8 cellular contexts compared by ENCODE assay signal in genomic region chr7:7157177-7157886, GRCh38. TPM values are rescaled to one million over a fixed set of nuclear protein-coding genes. Genes with fewer than 3 reads are reported as not detected.
A peak's percentile ranks its signal among the peaks of the same experiment; 100 is the strongest.
DNase-seq lines count a peak whose midpoint lies in the region; ATAC-seq and TF ChIP-seq lines count a peak whose summit lies in the region.

No MANE protein-coding gene starts in this region.

- POLR2A ChIA-PET in SK-N-SH (lab: Yijun Ruan, JAX), result no interaction called here

- H3F3A ChIP-seq in SK-N-SH (replicated peaks; ENCODE audit: insufficient read depth), result no peaks in the 10 kb centered on the region
- H3F3A ChIP-seq in SU-DHL-6 (ENCODE audit: insufficient read depth), result peaks cover 17% of the 10 kb centered on the region; the same call in 1 of the 2 replicates

- peaks cover 18% of the 10 kb centered on the region for H3K9me3 Mint-ChIP-seq in activated naive CD8-positive, alpha-beta T cell treated with anti-CD3 and anti-CD28 coated beads, Interleukin-2, amount 50 U/mL, for 24 hours

- DNase-seq in SK-N-SH, result no peak
- peak; percentile 44 for DNase-seq in activated naive CD8-positive, alpha-beta T cell treated with anti-CD3 and anti-CD28 coated beads, Interleukin-2, amount 50 U/mL, for 24 hours
- peak; percentile 56 for DNase-seq in pons (ENCODE audit: low spot score)
- no peak for DNase-seq in NCI-H1105 (lab: John Stamatoyannopoulos, UW)
- DNase-seq in NK-92 (lab: John Stamatoyannopoulos, UW; ENCODE audit: unreplicated experiment), result no peak

- ATAC-seq in SK-N-SH treated with all-trans-retinoic acid at 6 μM for 48 hours (no peak; the same call in 2 of the 3 replicates), HG03103 (IDR thresholded peaks at IDR 0.05; ENCODE audit: low read depth, unreplicated experiment) (peak; percentile 69)
- peak; percentile 93 for ATAC-seq in activated naive CD8-positive, alpha-beta T cell treated with anti-CD3 and anti-CD28 coated beads, Interleukin-2, amount 50 U/mL, for 24 hours

- H3K9ac ChIP-seq in SK-N-SH (peak overlapping the region; percentile 19; the same call in 1 of the 2 replicates), SU-DHL-6 (ENCODE audit: low read length) (peak overlapping the region; percentile 50)

- H3K27ac ChIP-seq in SK-N-SH (ENCODE audit: low read depth in 2 of 2, low read length in 1 of 2) (peak overlapping the region in 1 of 2 experiments; percentile 24; a peak in 2 of 4 replicates), SU-DHL-6 (ENCODE audit: low read depth, low read length) (peak overlapping the region; percentile 85)

- CTCF ChIA-PET in SK-N-SH (lab: Yijun Ruan, JAX), result no interaction called here

- TF ChIP-seq EP300 in SK-N-SH (IDR thresholded peaks at IDR 0.05; ENCODE audit: borderline replicate concordance in 1 of 2, low read depth in 1 of 2, low read length in 1 of 2), result no peak

- H2AFZ ChIP-seq in SK-N-SH (ENCODE audit: low read depth) (peak overlapping the region; percentile 37), SU-DHL-6 (ENCODE audit: low read depth, low read length, severe bottlenecking) (peak overlapping the region; percentile 31)

- H3K4me3 ChIP-seq in SK-N-SH (ENCODE audit: low read depth in 2 of 2, low read length in 1 of 2), result peak overlapping the region in 1 of 2 experiments; percentile 26; a peak in 1 of 4 replicates
- peak overlapping the region; percentile 53 for H3K4me3 ChIP-seq in SU-DHL-6 (ENCODE audit: insufficient read depth, low read length, poor library complexity, severe bottlenecking)

- H3K27me3 Mint-ChIP-seq in activated naive CD8-positive, alpha-beta T cell treated with anti-CD3 and anti-CD28 coated beads, Interleukin-2, amount 50 U/mL, for 24 hours, result no peaks in the 10 kb centered on the region

- H3K27ac Mint-ChIP-seq in activated naive CD8-positive, alpha-beta T cell treated with anti-CD3 and anti-CD28 coated beads, Interleukin-2, amount 50 U/mL, for 24 hours, result peak overlapping the region; percentile 87

- no peak for TF ChIP-seq CTCF in SK-N-SH (IDR thresholded peaks at IDR 0.05)
- no peak for TF ChIP-seq CTCF in SU-DHL-6 (IDR thresholded peaks at IDR 0.05; ENCODE audit: insufficient read depth, low read length, poor library complexity, severe bottlenecking)

- H3K36me3 ChIP-seq in SK-N-SH (replicated peaks in 1 of 2; ENCODE audit: control insufficient read depth in 1 of 2, insufficient read depth in 2 of 2, low read length in 1 of 2) (no peaks in the 10 kb centered on the region), SU-DHL-6 (ENCODE audit: low read length) (peaks cover 14% of the 10 kb centered on the region; the same call in 1 of the 2 replicates)

- H3K4me1 ChIP-seq in SK-N-SH (ENCODE audit: control insufficient read depth in 1 of 2, insufficient read depth in 2 of 2, low read depth in 1 of 2, low read length in 1 of 2), result no peaks in the 10 kb centered on the region

- no peaks in the 10 kb centered on the region for H3K79me2 ChIP-seq in SK-N-SH (ENCODE audit: insufficient read depth)
- H3K79me2 ChIP-seq in SU-DHL-6 (ENCODE audit: insufficient read depth, low read length), result peaks cover 27% of the 10 kb centered on the region

- H3K9me2 ChIP-seq in SK-N-SH (no peaks in the 10 kb centered on the region), SU-DHL-6 (replicated peaks; ENCODE audit: insufficient read depth, low read length) (no peaks in the 10 kb centered on the region)

- H4K20me1 ChIP-seq in SK-N-SH (ENCODE audit: insufficient read depth), result no peaks in the 10 kb centered on the region
- H4K20me1 ChIP-seq in SU-DHL-6 (ENCODE audit: low read depth, low read length), result no peaks in the 10 kb centered on the region

- H3K27me3 ChIP-seq in SK-N-SH (ENCODE audit: insufficient read depth) (no peaks in the 10 kb centered on the region), SU-DHL-6 (ENCODE audit: low read length) (no peaks in the 10 kb centered on the region)

- H3K4me1 Mint-ChIP-seq in activated naive CD8-positive, alpha-beta T cell treated with anti-CD3 and anti-CD28 coated beads, Interleukin-2, amount 50 U/mL, for 24 hours, result peaks cover 52% of the 10 kb centered on the region

- no peaks in the 10 kb centered on the region; the same call in 1 of the 2 replicates for H3K9me3 ChIP-seq in SK-N-SH
- peaks cover 13% of the 10 kb centered on the region; the same call in 1 of the 2 replicates for H3K9me3 ChIP-seq in SU-DHL-6 (ENCODE audit: insufficient read depth, low read length)

- H3K4me2 ChIP-seq in SK-N-SH (peak overlapping the region; percentile 43), SU-DHL-6 (ENCODE audit: low read depth, low read length, poor library complexity, severe bottlenecking) (peak overlapping the region; percentile 97)

- peaks cover 7% of the 10 kb centered on the region for H3K36me3 Mint-ChIP-seq in activated naive CD8-positive, alpha-beta T cell treated with anti-CD3 and anti-CD28 coated beads, Interleukin-2, amount 50 U/mL, for 24 hours (ENCODE audit: low read depth)

- TF ChIP-seq RAD21 in SK-N-SH (IDR thresholded peaks at IDR 0.05; ENCODE audit: low read length), result no peak

- 41% methylated on average over 2 of the region's 2 CpGs for WGBS in SK-N-SH (ENCODE audit: low lambda C conversion rate)

- H3K4me3 Mint-ChIP-seq in activated naive CD8-positive, alpha-beta T cell treated with anti-CD3 and anti-CD28 coated beads, Interleukin-2, amount 50 U/mL, for 24 hours, result peak overlapping the region; percentile 70

TF ChIP-seq in SK-N-SH, 30 proteins besides CTCF, POLR2A, EP300 and RAD21:
- TF ChIP-seq FOSL2 (IDR thresholded peaks at IDR 0.05; ENCODE audit: borderline replicate concordance, low read depth), result no peak
- no peak for TF ChIP-seq TEAD4 (IDR thresholded peaks at IDR 0.05; ENCODE audit: borderline replicate concordance, insufficient read depth)
- TF ChIP-seq GABPA (IDR thresholded peaks at IDR 0.05; ENCODE audit: low read depth), result no peak

TF ChIP-seq in SK-N-SH treated with all-trans-retinoic acid at 6 μM for 48 hours, 23 proteins besides CTCF, POLR2A, EP300 and RAD21 (continues in another document):
- no peak for TF ChIP-seq OSR1 (CRISPR knock-in tag; IDR thresholded peaks at IDR 0.05)
- TF ChIP-seq TOX (CRISPR knock-in tag; IDR thresholded peaks at IDR 0.05; ENCODE audit: borderline replicate concordance), result no peak
- no peak for TF ChIP-seq SNAI2 (CRISPR knock-in tag; IDR thresholded peaks at IDR 0.05)
- no peak for TF ChIP-seq CSRNP3 (CRISPR knock-in tag; IDR thresholded peaks at IDR 0.05)
- no peak for TF ChIP-seq ARNTL (CRISPR knock-in tag; IDR thresholded peaks at IDR 0.05; ENCODE audit: borderline replicate concordance, low read depth)
- no peak for TF ChIP-seq TSHZ2 (CRISPR knock-in tag; IDR thresholded peaks at IDR 0.05)
- TF ChIP-seq POU6F1 (CRISPR knock-in tag; IDR thresholded peaks at IDR 0.05; ENCODE audit: borderline replicate concordance, low read depth), result no peak
- TF ChIP-seq ZNF70 (CRISPR knock-in tag; IDR thresholded peaks at IDR 0.05), result no peak
- no peak for TF ChIP-seq ISL1 (CRISPR knock-in tag; IDR thresholded peaks at IDR 0.05)
- no peak for TF ChIP-seq ZNF565 (CRISPR knock-in tag; conservative IDR thresholded peaks at IDR 0.05; ENCODE audit: low read depth)
- no peak for TF ChIP-seq GLIS3 (CRISPR knock-in tag; IDR thresholded peaks at IDR 0.05)

RNA-seq across cellular contexts. Expression of gene C1GALT1, which starts 25.0 kb away (rescaled TPM):
- polyA plus RNA-seq in SK-N-SH (2012; rRNA removed), result 15.2 and 16.4 TPM in 2 replicates
- 21.5 and 25.5 TPM in 2 replicates for polyA plus RNA-seq in SK-N-SH (2012; cell fraction: cytosol; rRNA removed)
- 10.5 and 18.6 TPM in 2 replicates for polyA plus RNA-seq in SK-N-SH (2012; cell fraction: nucleus; rRNA removed)

Comparison
In these comparisons a context has a peak if more than half of its experiments do, and no peak if none do; other contexts are left out.
1. DNase-seq: peak in activated naive CD8-positive, alpha-beta T cell treated with anti-CD3 and anti-CD28 coated beads, Interleukin-2, amount 50 U/mL, for 24 hours (single experiment) and pons (single experiment); none in SK-N-SH (single experiment), NCI-H1105 (single experiment) and NK-92 (single experiment).